In the genomic region with DNA sequence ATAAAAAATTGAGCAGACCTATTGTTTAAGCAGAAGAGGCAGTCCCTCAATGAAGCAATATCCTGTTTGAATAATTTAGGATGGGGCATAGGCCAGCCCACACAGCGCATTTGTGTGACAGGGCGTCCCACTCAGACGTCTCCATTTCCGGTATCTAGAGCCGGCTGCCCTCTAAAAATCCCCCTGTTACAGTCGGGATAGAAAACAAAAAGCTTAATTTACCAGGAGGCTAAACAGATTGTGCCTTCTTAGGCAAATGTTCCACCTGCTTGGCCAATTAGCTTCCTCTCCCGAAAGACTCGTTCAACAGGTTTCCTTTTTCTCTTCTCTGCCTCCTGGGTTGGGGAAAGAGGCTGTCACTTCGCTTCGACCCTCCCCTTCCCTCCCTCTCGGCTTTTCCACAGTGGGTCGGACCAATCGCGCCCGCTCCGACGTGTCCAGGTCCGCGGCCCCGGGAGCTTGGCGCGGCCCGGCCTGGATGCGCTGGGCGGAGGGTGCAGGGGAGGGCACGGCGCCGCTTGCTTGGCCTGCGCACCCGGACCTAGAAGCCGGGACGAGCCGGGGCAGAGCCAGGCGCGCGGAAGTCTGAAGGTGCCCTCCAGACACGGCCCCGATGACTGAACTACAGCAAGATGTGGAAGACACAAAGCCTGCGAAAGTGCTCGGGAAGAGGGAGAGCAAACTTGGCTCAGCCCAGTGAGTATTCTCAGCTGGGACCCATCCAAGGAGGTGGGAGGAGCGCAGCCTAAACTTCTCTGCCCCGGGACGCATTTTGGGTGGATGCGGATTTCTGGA, we compare ENCODE assay signal across 8 cellular contexts. TPM values are rescaled to one million over a fixed set of nuclear protein-coding genes. Genes with fewer than 3 reads are reported as not detected.
A peak's percentile ranks its signal among the peaks of the same experiment; 100 is the strongest.
DNase-seq lines count a peak whose midpoint lies in the region; ATAC-seq, FAIRE-seq and TF ChIP-seq lines count a peak whose summit lies in the region.

A gene with protein sequence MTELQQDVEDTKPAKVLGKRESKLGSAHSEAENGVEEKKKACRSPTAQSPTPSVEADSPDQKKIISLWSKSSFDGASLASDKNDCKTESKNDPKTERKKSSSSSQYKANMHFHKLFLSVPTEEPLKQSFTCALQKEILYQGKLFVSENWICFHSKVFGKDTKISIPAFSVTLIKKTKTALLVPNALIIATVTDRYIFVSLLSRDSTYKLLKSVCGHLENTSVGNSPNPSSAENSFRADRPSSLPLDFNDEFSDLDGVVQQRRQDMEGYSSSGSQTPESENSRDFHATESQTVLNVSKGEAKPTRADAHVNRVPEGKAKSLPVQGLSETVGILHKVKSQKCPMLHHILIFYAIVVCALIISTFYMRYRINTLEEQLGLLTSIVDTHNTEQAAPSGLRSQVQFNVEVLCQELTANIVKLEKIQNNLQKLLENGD (plus strand): TSS at position 416 of the 795 bp plus-strand sequence. CDS start 198 bp downstream, at position 614.

- POLR2A ChIA-PET in CD8-positive, alpha-beta T cell (lab: Charles Lee): interaction anchor here (0.6 to 3.3 kb wide), 5 partner anchors 24 to 1656 kb away, joined by 3 to 36 read pairs (median 5); no protein-coding TSS in a partner anchor

- H3K4me3 ChIP-seq in CD8-positive, alpha-beta T cell (ENCODE audit: low read depth, low read length): peak within 1 kb of the TSS; percentile 78
- H3K4me3 ChIP-seq in neuron (ENCODE audit: low read length): peak within 1 kb of the TSS; percentile 42

- peaks cover 38% of the 10 kb centered on the region for H3K4me1 Mint-ChIP-seq in CD8-positive, alpha-beta T cell (ENCODE audit: low read depth)

- H3K36me3 Mint-ChIP-seq in CD8-positive, alpha-beta T cell: peaks cover 8% of the 10 kb centered on the region

- H3K4me1 ChIP-seq in CD8-positive, alpha-beta T cell (ENCODE audit: insufficient read depth, low read length): peaks cover 21% of the 10 kb centered on the region
- H3K4me1 ChIP-seq in neuron (ENCODE audit: insufficient read depth, low read length): no peaks in the 10 kb centered on the region

- peak within 1 kb of the TSS; percentile 91 for H3K4me3 Mint-ChIP-seq in CD8-positive, alpha-beta T cell

- DNase-seq in CD8-positive, alpha-beta T cell: peak; percentile 34 to 82 (median 58)
- DNase-seq in HS-27A (ENCODE audit: low read depth) (peak; percentile 68), RPMI7951 (ENCODE audit: low read depth) (peak; percentile 89), frontal cortex (ENCODE audit: low spot score in 2 of 2) (peak; percentile 57 to 60), stromal cell of bone marrow (ENCODE audit: low read depth) (peak; percentile 80)
- peak; percentile 69 for DNase-seq in activated naive CD4-positive, alpha-beta T cell treated with Interleukin-2 at 50 U/mL for 16 hours

- no peak for TF ChIP-seq CTCF in CD8-positive, alpha-beta T cell (IDR thresholded peaks at IDR 0.05)

- no peaks in the 10 kb centered on the region for H3K9me3 Mint-ChIP-seq in CD8-positive, alpha-beta T cell

- no peaks in the 10 kb centered on the region for H3K27me3 Mint-ChIP-seq in CD8-positive, alpha-beta T cell (ENCODE audit: low read depth)

- H3K27ac ChIP-seq in CD8-positive, alpha-beta T cell (ENCODE audit: low read depth, low read length): peak within 1 kb of the TSS; percentile 90

- peak within 1 kb of the TSS; percentile 30 for H2AFZ ChIP-seq in neuron (ENCODE audit: low read depth, low read length)

- intact Hi-C loops in CD8-positive, alpha-beta T cell (cut with DNase I, micrococcal nuclease): loop anchor here (1.0 to 10.0 kb wide), 9 partner anchors 26 to 1659 kb away; a partner anchor contains a TSS

- no peaks in the 10 kb centered on the region for H3K9me3 ChIP-seq in CD8-positive, alpha-beta T cell (ENCODE audit: low read length)
- H3K9me3 ChIP-seq in neuron (ENCODE audit: low read length): no peaks in the 10 kb centered on the region

- peak; percentile 93 for ATAC-seq in CD8-positive, alpha-beta T cell
- peak; percentile 88 for ATAC-seq in GM19467 (IDR thresholded peaks at IDR 0.05; ENCODE audit: unreplicated experiment)

- CTCF ChIA-PET in CD8-positive, alpha-beta T cell (lab: Charles Lee): interaction anchor here (0.9 to 3.7 kb wide), 2 partner anchors 26 to 77 kb away, joined by 3 to 12 read pairs; no protein-coding TSS in a partner anchor

- FAIRE-seq in frontal cortex (lab: Jason Lieb, UNC): no peak

- H3K36me3 ChIP-seq in CD8-positive, alpha-beta T cell (ENCODE audit: insufficient read depth, low read length): no peaks in the 10 kb centered on the region
- no peaks in the 10 kb centered on the region for H3K36me3 ChIP-seq in neuron (ENCODE audit: insufficient read depth, low read length)

- no peaks in the 10 kb centered on the region for H3K27me3 ChIP-seq in CD8-positive, alpha-beta T cell (ENCODE audit: insufficient read depth, low read length)
- H3K27me3 ChIP-seq in neuron (ENCODE audit: insufficient read depth, low read length): no peaks in the 10 kb centered on the region

- H3K27ac Mint-ChIP-seq in CD8-positive, alpha-beta T cell: peak within 1 kb of the TSS; percentile 95

RNA-seq across cellular contexts. Expression of the gene that starts here (rescaled TPM):
- total RNA-seq in CD8-positive, alpha-beta T cell: 10 to 100 TPM in 1 of 2 experiments, 1 to 10 TPM in 1; 8.2 to 10.4 TPM
- 16.3 and 26.0 TPM in 2 replicates for total RNA-seq in RPMI7951 (2014; rRNA removed; shearing (Covaris generic))
- 6.5 TPM for total RNA-seq in frontal cortex

Comparison
In these comparisons a context has a peak if more than half of its experiments do, and no peak if none do; other contexts are left out.
1. Peak in every context shown above with its lines: DNase-seq, ATAC-seq, H3K4me3 ChIP-seq and H3K27ac ChIP-seq.